ENCODE assay signal across 8 cellular contexts in the genomic region with DNA sequence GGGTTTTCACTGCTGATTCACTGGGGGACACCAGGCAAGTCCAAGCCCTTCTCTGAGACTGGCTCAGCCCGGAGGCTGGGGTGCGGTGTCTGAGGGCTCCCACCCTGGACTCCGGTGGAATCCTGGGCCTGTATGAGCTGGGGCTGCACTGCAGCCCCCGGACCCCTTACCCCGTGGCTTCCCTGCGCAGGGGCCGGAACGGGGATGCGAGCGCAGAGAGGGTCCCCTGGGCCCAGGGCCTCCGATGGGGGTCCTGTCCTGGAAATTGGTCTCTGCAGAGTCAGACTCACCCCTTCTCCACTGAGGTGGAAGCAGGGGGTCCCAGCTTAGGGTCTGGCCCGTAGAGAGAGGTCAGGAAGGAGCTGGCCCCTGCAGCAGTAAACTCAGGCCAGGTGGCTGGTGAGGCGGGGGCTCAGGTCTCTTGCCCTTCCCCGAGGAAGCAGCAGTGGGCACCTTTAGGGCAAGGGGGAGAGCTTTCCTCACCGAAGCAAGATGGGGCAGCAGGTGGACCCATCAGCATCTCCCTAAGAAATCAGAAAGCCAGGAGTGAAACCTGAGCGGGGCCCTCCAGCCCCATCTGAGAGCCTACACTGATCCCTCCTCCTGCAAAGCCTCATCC. TPM values are rescaled to one million over a fixed set of nuclear protein-coding genes. Genes with fewer than 3 reads are reported as not detected.
A peak's percentile ranks its signal among the peaks of the same experiment; 100 is the strongest.
DNase-seq lines count a peak whose midpoint lies in the region; ATAC-seq and TF ChIP-seq lines count a peak whose summit lies in the region.

No MANE protein-coding gene starts in this region.

- no peaks in the 10 kb centered on the region for H3K36me3 Mint-ChIP-seq in mesothelial cell of epicardium

- intact Hi-C loops in left ventricle myocardium superior (cut with micrococcal nuclease), result loop anchor here (2.0 kb wide), 1 partner anchor 201 kb away; no protein-coding TSS in a partner anchor
- intact Hi-C loops in uterus (cut with DNase I; ENCODE audit: low total_unique reads), result loop anchor here (5.0 kb wide), 1 partner anchor 201 kb away; no protein-coding TSS in a partner anchor

- H3K9me3 Mint-ChIP-seq in mesothelial cell of epicardium, result no peaks in the 10 kb centered on the region

- DNase-seq in right atrium auricular region (ENCODE audit: low spot score) (no peak), left ventricle myocardium superior (no peak), brain microvascular endothelial cell (no peak), mesothelial cell of epicardium (ENCODE audit: low spot score in 2 of 2, unreplicated experiment in 2 of 2) (no peak), uterus (no peak), H7 (no peak), G401 (ENCODE audit: low spot score) (no peak), DMS79 (lab: John Stamatoyannopoulos, UW) (no peak)

- in situ Hi-C loops in brain microvascular endothelial cell (cut with HindIII; ENCODE audit: low pct_ligation_motif_present, low sequenced_read_pairs), result loop anchor here (10.0 kb wide), 1 partner anchor 209 kb away; no protein-coding TSS in a partner anchor
- in situ Hi-C loops in G401 (cut with HindIII; ENCODE audit: low sequenced_read_pairs), result no loop called here

- peak overlapping the region; percentile 71 for H3K4me3 Mint-ChIP-seq in mesothelial cell of epicardium

- H3K27me3 ChIP-seq in right atrium auricular region (no peaks in the 10 kb centered on the region), brain microvascular endothelial cell (replicated peaks) (no peaks in the 10 kb centered on the region), uterus (no peaks in the 10 kb centered on the region), H7 (ENCODE audit: control insufficient read depth, insufficient read depth, low read length) (no peaks in the 10 kb centered on the region)

- TF ChIP-seq CTCF in right atrium auricular region (IDR thresholded peaks at IDR 0.05) (no peak), brain microvascular endothelial cell (IDR thresholded peaks at IDR 0.05; ENCODE audit: low read depth, low read length, missing control alignments) (no peak), mesothelial cell of epicardium (IDR thresholded peaks at IDR 0.05; ENCODE audit: unreplicated experiment) (no peak), uterus (IDR thresholded peaks at IDR 0.05) (no peak)

- H3K27ac ChIP-seq in right atrium auricular region, result peak overlapping the region; percentile 87 to 95
- no peak overlapping the region for H3K27ac ChIP-seq in brain microvascular endothelial cell
- H3K27ac ChIP-seq in uterus, result peak overlapping the region; percentile 82 to 95

- H3K27ac Mint-ChIP-seq in mesothelial cell of epicardium, result peak overlapping the region; percentile 39

- H3K4me1 ChIP-seq in right atrium auricular region, result peaks cover 0 to 38% of the 10 kb centered on the region in 2 donors
- peaks cover 0 to 20% of the 10 kb centered on the region in 2 donors for H3K4me1 ChIP-seq in uterus

- H3K9me3 ChIP-seq in right atrium auricular region, result no peaks in the 10 kb centered on the region
- no peaks in the 10 kb centered on the region for H3K9me3 ChIP-seq in uterus

- H3K36me3 ChIP-seq in right atrium auricular region (no peaks in the 10 kb centered on the region), brain microvascular endothelial cell (replicated peaks) (no peaks in the 10 kb centered on the region), uterus (no peaks in the 10 kb centered on the region), H7 (replicated peaks; ENCODE audit: control insufficient read depth, insufficient read depth, low read length) (no peaks in the 10 kb centered on the region)

- ATAC-seq in left ventricle myocardium superior, result no peak

- no peak for TF ChIP-seq POLR2A in uterus (IDR thresholded peaks at IDR 0.05)

- peaks cover 23% of the 10 kb centered on the region for H3K4me1 Mint-ChIP-seq in mesothelial cell of epicardium

- H3K4me3 ChIP-seq in right atrium auricular region (peak overlapping the region; percentile 66 to 76), brain microvascular endothelial cell (ENCODE audit: low read depth, low read length) (peak overlapping the region; percentile 77), uterus (peak overlapping the region; percentile 51 to 82), H7 (ENCODE audit: insufficient read depth, low read depth, low read length) (no peak overlapping the region)

- H3K27me3 Mint-ChIP-seq in mesothelial cell of epicardium (ENCODE audit: low read depth), result peaks cover 8% of the 10 kb centered on the region

RNA-seq across cellular contexts. Expression of a gene that starts 1.6 kb away (rescaled TPM):
- total RNA-seq in right atrium auricular region (1 to 10 TPM; 3.4 to 6.0 TPM), left ventricle myocardium superior (6.1 TPM), mesothelial cell of epicardium (57.5 to 62.1 TPM (median 61.9 TPM) in 3 replicates), uterus (10 to 100 TPM in 3 of 4 donors, 1 to 10 TPM in 1; 4.7 to 42.2 (median 15.8) TPM)
- total RNA-seq in H7 (2014; rRNA removed; shearing (Covaris generic)), result 17.7 and 26.9 TPM in 2 replicates
- 18.9 and 21.4 TPM in 2 replicates for total RNA-seq in G401 (2014; rRNA removed; shearing (Covaris generic))

RNA-seq across cellular contexts. Expression of a gene that starts 31.5 kb away (rescaled TPM):
- total RNA-seq in right atrium auricular region (10 to 100 TPM in 1 of 2 donors, 1 to 10 TPM in 1; 7.8 to 11.2 TPM), left ventricle myocardium superior (4.7 TPM), mesothelial cell of epicardium (14.3 to 16.4 TPM (median 16.1 TPM) in 3 replicates), uterus (10 to 100 TPM in 2 of 4 donors, 1 to 10 TPM in 2; 7.4 to 23.9 (median 13.6) TPM)
- total RNA-seq in H7 (2014; rRNA removed; shearing (Covaris generic)), result 16.2 and 25.7 TPM in 2 replicates
- 32.9 and 50.7 TPM in 2 replicates for total RNA-seq in G401 (2014; rRNA removed; shearing (Covaris generic))
